21 cellular contexts compared by ENCODE assay signal in genomic region chr1:32635508-32636277, GRCh38. TPM values are rescaled to one million over a fixed set of nuclear protein-coding genes. Genes with fewer than 3 reads are reported as not detected.
DNase-seq lines count a peak whose midpoint lies in the region; ATAC-seq, FAIRE-seq and TF ChIP-seq lines count a peak whose summit lies in the region.
"Had no signal": no experiment of that assay in that cellular context is flagged by ENCODE, and none has a peak within 500 bp of the region (broad histone marks: within the 10 kb centered on the region; RNA-seq: fewer than 3 reads in every experiment).

No MANE protein-coding gene starts in this region.

- H3K4me1 Mint-ChIP-seq in activated naive CD8-positive, alpha-beta T cell treated with anti-CD3 and anti-CD28 coated beads, Interleukin-2, amount 50 U/mL, for 24 hours, result no peaks in the 10 kb centered on the region
- no peaks in the 10 kb centered on the region for H3K4me1 Mint-ChIP-seq in activated naive CD8-positive, alpha-beta T cell treated with anti-CD3 and anti-CD28 coated beads for 36 hours
- H3K4me1 Mint-ChIP-seq in astrocyte (ENCODE audit: low read depth, unreplicated experiment) (peaks cover 10% of the 10 kb centered on the region), memory B cell (peaks cover 3% of the 10 kb centered on the region), type B pancreatic cell (ENCODE audit: unreplicated experiment) (peaks cover 7% of the 10 kb centered on the region)

- H3K27ac ChIP-seq in astrocyte (ENCODE audit: low read depth, low read length), result no peak overlapping the region
- no peak overlapping the region for H3K27ac ChIP-seq in right atrium auricular region
- H3K27ac ChIP-seq: BLaER1, Peyer's patch had no signal

- no peaks in the 10 kb centered on the region for H3K9me3 Mint-ChIP-seq in activated naive CD8-positive, alpha-beta T cell treated with anti-CD3 and anti-CD28 coated beads, Interleukin-2, amount 50 U/mL, for 24 hours
- no peaks in the 10 kb centered on the region for H3K9me3 Mint-ChIP-seq in activated naive CD8-positive, alpha-beta T cell treated with anti-CD3 and anti-CD28 coated beads for 36 hours
- H3K9me3 Mint-ChIP-seq in astrocyte (ENCODE audit: unreplicated experiment), result no peaks in the 10 kb centered on the region
- no peaks in the 10 kb centered on the region for H3K9me3 Mint-ChIP-seq in memory B cell
- H3K9me3 Mint-ChIP-seq in type B pancreatic cell, result no peaks in the 10 kb centered on the region
- H3K9me3 Mint-ChIP-seq: CD8-positive, alpha-beta T cell; IgD-negative memory B cell had no signal

- H3K27me3 Mint-ChIP-seq in activated naive CD8-positive, alpha-beta T cell treated with anti-CD3 and anti-CD28 coated beads, Interleukin-2, amount 50 U/mL, for 24 hours, result no peaks in the 10 kb centered on the region
- H3K27me3 Mint-ChIP-seq in activated naive CD8-positive, alpha-beta T cell treated with anti-CD3 and anti-CD28 coated beads for 36 hours, result no peaks in the 10 kb centered on the region
- H3K27me3 Mint-ChIP-seq in astrocyte (ENCODE audit: low read depth, unreplicated experiment) (no peaks in the 10 kb centered on the region), memory B cell (no peaks in the 10 kb centered on the region), type B pancreatic cell (no peaks in the 10 kb centered on the region)
- H3K27me3 Mint-ChIP-seq: IgD-negative memory B cell had no signal

- H3K4me3 ChIP-seq in astrocyte (ENCODE audit: insufficient read depth, low read depth, low read length) (no peak overlapping the region), right atrium auricular region (no peak overlapping the region)
- H3K4me3 ChIP-seq: BLaER1, Peyer's patch had no signal

- TF ChIP-seq CTCF in astrocyte (IDR thresholded peaks at IDR 0.05; ENCODE audit: insufficient read depth, low read depth, low read length), result no peak
- TF ChIP-seq CTCF in type B pancreatic cell (conservative IDR thresholded peaks at IDR 0.05), result no peak
- no peak for TF ChIP-seq CTCF in right atrium auricular region (IDR thresholded peaks at IDR 0.05)

- H3K79me2 ChIP-seq in astrocyte (ENCODE audit: insufficient read depth, low read length), result peaks cover 54% of the 10 kb centered on the region

- H3K9ac ChIP-seq in astrocyte (ENCODE audit: low read length), result no peak overlapping the region
- H3K9ac ChIP-seq: BLaER1 had no signal

- H3K36me3 ChIP-seq in astrocyte (ENCODE audit: insufficient read depth, low read length), result peaks cover 6% of the 10 kb centered on the region
- H3K36me3 ChIP-seq in right atrium auricular region, result peaks cover 6% of the 10 kb centered on the region

- peaks cover 20% of the 10 kb centered on the region for H3K36me3 Mint-ChIP-seq in activated naive CD8-positive, alpha-beta T cell treated with anti-CD3 and anti-CD28 coated beads, Interleukin-2, amount 50 U/mL, for 24 hours (ENCODE audit: low read depth)
- peaks cover 24% of the 10 kb centered on the region for H3K36me3 Mint-ChIP-seq in activated naive CD8-positive, alpha-beta T cell treated with anti-CD3 and anti-CD28 coated beads for 36 hours
- peaks cover 7% of the 10 kb centered on the region for H3K36me3 Mint-ChIP-seq in astrocyte (ENCODE audit: low read depth, unreplicated experiment)
- peaks cover 16% of the 10 kb centered on the region for H3K36me3 Mint-ChIP-seq in memory B cell
- H3K36me3 Mint-ChIP-seq in type B pancreatic cell, result peaks cover 20% of the 10 kb centered on the region

- no peak overlapping the region for H3K4me3 Mint-ChIP-seq in activated naive CD8-positive, alpha-beta T cell treated with anti-CD3 and anti-CD28 coated beads, Interleukin-2, amount 50 U/mL, for 24 hours
- H3K4me3 Mint-ChIP-seq in activated naive CD8-positive, alpha-beta T cell treated with anti-CD3 and anti-CD28 coated beads for 36 hours, result no peak overlapping the region
- no peak overlapping the region for H3K4me3 Mint-ChIP-seq in astrocyte (ENCODE audit: unreplicated experiment)
- no peak overlapping the region for H3K4me3 Mint-ChIP-seq in memory B cell
- H3K4me3 Mint-ChIP-seq in type B pancreatic cell, result peak overlapping the region; percentile 30
- H3K4me3 Mint-ChIP-seq: CD8-positive, alpha-beta T cell; IgD-negative memory B cell had no signal

- no peak overlapping the region for H2AFZ ChIP-seq in astrocyte (ENCODE audit: low read depth, low read length)

- H3K4me2 ChIP-seq in astrocyte (ENCODE audit: low read length), result no peak overlapping the region
- H3K4me2 ChIP-seq: BLaER1 had no signal

- FAIRE-seq in astrocyte (lab: Jason Lieb, UNC), result no peak
- FAIRE-seq: A204.1, GM12892, GM18507, HTR-8/SVneo had no signal

- H3K27me3 ChIP-seq in astrocyte (ENCODE audit: insufficient read depth, low read length) (no peaks in the 10 kb centered on the region), right atrium auricular region (no peaks in the 10 kb centered on the region)
- H3K27me3 ChIP-seq: BLaER1, Peyer's patch had no signal

- H3K9me3 ChIP-seq in astrocyte (ENCODE audit: insufficient read depth, low read depth, low read length) (no peaks in the 10 kb centered on the region), right atrium auricular region (no peaks in the 10 kb centered on the region)
- H3K9me3 ChIP-seq: BLaER1, Peyer's patch had no signal

- no peak for ATAC-seq in activated naive CD8-positive, alpha-beta T cell treated with anti-CD3 and anti-CD28 coated beads, Interleukin-2, amount 50 U/mL, for 24 hours
- no peak for ATAC-seq in memory B cell (ENCODE audit: low read depth)
- ATAC-seq: CD8-positive, alpha-beta T cell had no signal

- H4K20me1 ChIP-seq in astrocyte (ENCODE audit: insufficient read depth, low read length), result peaks cover 15% of the 10 kb centered on the region

- no peaks in the 10 kb centered on the region for H3K4me1 ChIP-seq in astrocyte (ENCODE audit: insufficient read depth, low read length)
- no peaks in the 10 kb centered on the region for H3K4me1 ChIP-seq in right atrium auricular region
- H3K4me1 ChIP-seq: BLaER1, Peyer's patch had no signal

- DNase-seq in activated naive CD8-positive, alpha-beta T cell treated with anti-CD3 and anti-CD28 coated beads, Interleukin-2, amount 50 U/mL, for 24 hours, result no peak
- DNase-seq in activated naive CD8-positive, alpha-beta T cell treated with anti-CD3 and anti-CD28 coated beads for 36 hours, result no peak
- DNase-seq in astrocyte (ENCODE audit: low read depth), result no peak
- DNase-seq in memory B cell (ENCODE audit: low spot score in 2 of 2), result no peak
- DNase-seq in type B pancreatic cell (ENCODE audit: extremely low spot score, unreplicated experiment), result no peak
- DNase-seq in NCI-H446 (lab: John Stamatoyannopoulos, UW), result no peak
- DNase-seq in Kasumi-1 (lab: John Stamatoyannopoulos, UW), result no peak
- no peak for DNase-seq in right atrium auricular region (ENCODE audit: low spot score)
- DNase-seq: Calu3; CD8-positive, alpha-beta T cell; DMS53; EL; NCI-H1105; NCI-H2081; Peyer's patch had no signal

- H3K27ac Mint-ChIP-seq in activated naive CD8-positive, alpha-beta T cell treated with anti-CD3 and anti-CD28 coated beads, Interleukin-2, amount 50 U/mL, for 24 hours, result peak overlapping the region; percentile 16
- no peak overlapping the region for H3K27ac Mint-ChIP-seq in activated naive CD8-positive, alpha-beta T cell treated with anti-CD3 and anti-CD28 coated beads for 36 hours
- H3K27ac Mint-ChIP-seq in astrocyte (ENCODE audit: unreplicated experiment) (peak overlapping the region; percentile 78), memory B cell (peak overlapping the region; percentile 62), type B pancreatic cell (peak overlapping the region; percentile 91)
- H3K27ac Mint-ChIP-seq: CD8-positive, alpha-beta T cell; IgD-negative memory B cell had no signal

RNA-seq across cellular contexts. Expression of gene ZBTB8OS, which starts 14.7 kb away (rescaled TPM):
- 10 to 100 TPM; 64.5 to 69.9 TPM for total RNA-seq in activated naive CD8-positive, alpha-beta T cell treated with anti-CD3 and anti-CD28 coated beads for 36 hours
- total RNA-seq in astrocyte (60.4 and 66.1 TPM in 2 replicates), type B pancreatic cell (ENCODE audit: low replicate concordance) (41.7 and 49.8 TPM in 2 replicates), right atrium auricular region (10 to 100 TPM; 23.9 to 34.4 TPM)

RNA-seq across cellular contexts. Expression of gene RBBP4, which starts 15.3 kb away (rescaled TPM):
- total RNA-seq in activated naive CD8-positive, alpha-beta T cell treated with anti-CD3 and anti-CD28 coated beads for 36 hours, result 100 to 1,000 TPM; 313 to 317 TPM
- total RNA-seq in astrocyte (171 and 186 TPM in 2 replicates), type B pancreatic cell (ENCODE audit: low replicate concordance) (274 and 386 TPM in 2 replicates), right atrium auricular region (10 to 100 TPM; 62.5 to 65.7 TPM)
